In the genomic region with DNA sequence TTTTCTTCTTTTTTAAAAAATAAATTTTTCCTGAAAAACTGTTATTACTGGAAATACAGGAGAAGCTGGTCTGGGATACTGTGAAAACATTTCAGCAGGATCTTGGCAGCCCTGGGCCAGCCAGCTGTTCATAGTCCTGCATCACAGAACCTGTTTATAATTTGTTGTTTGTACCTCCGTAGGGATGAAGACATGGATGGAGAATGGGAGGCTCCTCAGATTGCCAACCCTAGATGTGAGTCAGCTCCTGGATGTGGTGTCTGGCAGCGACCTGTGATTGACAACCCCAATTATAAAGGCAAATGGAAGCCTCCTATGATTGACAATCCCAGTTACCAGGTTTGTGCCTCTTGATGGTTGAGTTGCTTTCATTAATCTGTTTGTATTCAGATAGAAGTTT, we compare ENCODE assay signal across 1 cellular context.
TF ChIP-seq lines count a peak whose summit lies in the region.

No MANE protein-coding gene starts in this region.

TF ChIP-seq in SK-N-SH, 30 proteins besides CTCF, POLR2A, EP300 and RAD21 (continued from another document):
- no peak for TF ChIP-seq ZBTB33 (IDR thresholded peaks at IDR 0.05; ENCODE audit: borderline replicate concordance, low read depth)
- TF ChIP-seq, protein P1, sequence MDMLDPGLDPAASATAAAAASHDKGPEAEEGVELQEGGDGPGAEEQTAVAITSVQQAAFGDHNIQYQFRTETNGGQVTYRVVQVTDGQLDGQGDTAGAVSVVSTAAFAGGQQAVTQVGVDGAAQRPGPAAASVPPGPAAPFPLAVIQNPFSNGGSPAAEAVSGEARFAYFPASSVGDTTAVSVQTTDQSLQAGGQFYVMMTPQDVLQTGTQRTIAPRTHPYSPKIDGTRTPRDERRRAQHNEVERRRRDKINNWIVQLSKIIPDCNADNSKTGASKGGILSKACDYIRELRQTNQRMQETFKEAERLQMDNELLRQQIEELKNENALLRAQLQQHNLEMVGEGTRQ (IDR thresholded peaks at IDR 0.05; ENCODE audit: borderline replicate concordance, low read depth, low read length): no peak
- TF ChIP-seq POLR2AphosphoS5 (IDR thresholded peaks at IDR 0.05; ENCODE audit: low read depth, low read length): no peak
- no peak for TF ChIP-seq RFX5 (IDR thresholded peaks at IDR 0.05; ENCODE audit: low read length)
- TF ChIP-seq GABPA (IDR thresholded peaks at IDR 0.05; ENCODE audit: low read depth): no peak
- no peak for TF ChIP-seq RXRA (IDR thresholded peaks at IDR 0.05; ENCODE audit: borderline replicate concordance, low read depth)
- TF ChIP-seq MXI1 (IDR thresholded peaks at IDR 0.05; ENCODE audit: low read depth, low read length): no peak
- TF ChIP-seq IRF3 (IDR thresholded peaks at IDR 0.05; ENCODE audit: low read depth, low read length): no peak
- no peak for TF ChIP-seq ELF1 (IDR thresholded peaks at IDR 0.05)
TF ChIP-seq in SK-N-SH: peak in this region for 0.
